ENCODE assay signal across 1 cellular context in the genomic region with DNA sequence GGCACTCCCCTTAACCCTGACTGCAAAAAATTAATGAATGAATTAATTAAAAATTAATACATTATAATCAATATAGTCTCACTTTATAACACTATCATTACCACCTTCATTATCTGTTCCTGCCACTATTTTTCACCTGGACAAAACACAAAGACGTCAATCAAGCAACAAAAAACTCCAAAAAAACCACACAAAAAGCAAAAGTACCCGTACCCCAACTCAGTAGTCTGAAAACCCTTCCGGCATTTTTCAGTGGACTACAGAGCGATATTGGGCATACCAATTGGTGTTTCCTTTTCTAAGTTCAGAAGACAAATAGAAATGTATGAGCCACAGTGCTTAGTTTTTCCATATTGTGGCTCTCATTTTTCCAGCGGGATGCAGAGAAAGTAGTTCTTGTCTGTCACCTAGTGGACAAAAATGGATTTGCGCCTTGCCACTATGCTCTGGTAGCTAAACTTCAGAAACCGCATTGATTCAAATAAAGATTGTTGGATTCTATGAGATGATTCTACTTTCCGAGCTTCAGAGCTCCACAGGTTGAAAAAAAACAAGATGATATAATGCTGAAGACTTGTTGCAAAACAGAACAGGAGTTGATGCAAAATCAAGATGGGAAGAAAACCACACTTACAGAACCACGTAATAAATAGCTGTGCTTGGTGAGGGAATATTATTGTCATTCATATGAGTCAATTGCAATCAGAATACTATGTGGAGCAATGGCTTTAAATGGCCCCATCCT.
TF ChIP-seq lines count a peak whose summit lies in the region.

No MANE protein-coding gene starts in this region.

TF ChIP-seq in GM23338, 12 proteins besides CTCF, POLR2A, EP300 and RAD21 (continued from another document):
- TF ChIP-seq, protein P1, sequence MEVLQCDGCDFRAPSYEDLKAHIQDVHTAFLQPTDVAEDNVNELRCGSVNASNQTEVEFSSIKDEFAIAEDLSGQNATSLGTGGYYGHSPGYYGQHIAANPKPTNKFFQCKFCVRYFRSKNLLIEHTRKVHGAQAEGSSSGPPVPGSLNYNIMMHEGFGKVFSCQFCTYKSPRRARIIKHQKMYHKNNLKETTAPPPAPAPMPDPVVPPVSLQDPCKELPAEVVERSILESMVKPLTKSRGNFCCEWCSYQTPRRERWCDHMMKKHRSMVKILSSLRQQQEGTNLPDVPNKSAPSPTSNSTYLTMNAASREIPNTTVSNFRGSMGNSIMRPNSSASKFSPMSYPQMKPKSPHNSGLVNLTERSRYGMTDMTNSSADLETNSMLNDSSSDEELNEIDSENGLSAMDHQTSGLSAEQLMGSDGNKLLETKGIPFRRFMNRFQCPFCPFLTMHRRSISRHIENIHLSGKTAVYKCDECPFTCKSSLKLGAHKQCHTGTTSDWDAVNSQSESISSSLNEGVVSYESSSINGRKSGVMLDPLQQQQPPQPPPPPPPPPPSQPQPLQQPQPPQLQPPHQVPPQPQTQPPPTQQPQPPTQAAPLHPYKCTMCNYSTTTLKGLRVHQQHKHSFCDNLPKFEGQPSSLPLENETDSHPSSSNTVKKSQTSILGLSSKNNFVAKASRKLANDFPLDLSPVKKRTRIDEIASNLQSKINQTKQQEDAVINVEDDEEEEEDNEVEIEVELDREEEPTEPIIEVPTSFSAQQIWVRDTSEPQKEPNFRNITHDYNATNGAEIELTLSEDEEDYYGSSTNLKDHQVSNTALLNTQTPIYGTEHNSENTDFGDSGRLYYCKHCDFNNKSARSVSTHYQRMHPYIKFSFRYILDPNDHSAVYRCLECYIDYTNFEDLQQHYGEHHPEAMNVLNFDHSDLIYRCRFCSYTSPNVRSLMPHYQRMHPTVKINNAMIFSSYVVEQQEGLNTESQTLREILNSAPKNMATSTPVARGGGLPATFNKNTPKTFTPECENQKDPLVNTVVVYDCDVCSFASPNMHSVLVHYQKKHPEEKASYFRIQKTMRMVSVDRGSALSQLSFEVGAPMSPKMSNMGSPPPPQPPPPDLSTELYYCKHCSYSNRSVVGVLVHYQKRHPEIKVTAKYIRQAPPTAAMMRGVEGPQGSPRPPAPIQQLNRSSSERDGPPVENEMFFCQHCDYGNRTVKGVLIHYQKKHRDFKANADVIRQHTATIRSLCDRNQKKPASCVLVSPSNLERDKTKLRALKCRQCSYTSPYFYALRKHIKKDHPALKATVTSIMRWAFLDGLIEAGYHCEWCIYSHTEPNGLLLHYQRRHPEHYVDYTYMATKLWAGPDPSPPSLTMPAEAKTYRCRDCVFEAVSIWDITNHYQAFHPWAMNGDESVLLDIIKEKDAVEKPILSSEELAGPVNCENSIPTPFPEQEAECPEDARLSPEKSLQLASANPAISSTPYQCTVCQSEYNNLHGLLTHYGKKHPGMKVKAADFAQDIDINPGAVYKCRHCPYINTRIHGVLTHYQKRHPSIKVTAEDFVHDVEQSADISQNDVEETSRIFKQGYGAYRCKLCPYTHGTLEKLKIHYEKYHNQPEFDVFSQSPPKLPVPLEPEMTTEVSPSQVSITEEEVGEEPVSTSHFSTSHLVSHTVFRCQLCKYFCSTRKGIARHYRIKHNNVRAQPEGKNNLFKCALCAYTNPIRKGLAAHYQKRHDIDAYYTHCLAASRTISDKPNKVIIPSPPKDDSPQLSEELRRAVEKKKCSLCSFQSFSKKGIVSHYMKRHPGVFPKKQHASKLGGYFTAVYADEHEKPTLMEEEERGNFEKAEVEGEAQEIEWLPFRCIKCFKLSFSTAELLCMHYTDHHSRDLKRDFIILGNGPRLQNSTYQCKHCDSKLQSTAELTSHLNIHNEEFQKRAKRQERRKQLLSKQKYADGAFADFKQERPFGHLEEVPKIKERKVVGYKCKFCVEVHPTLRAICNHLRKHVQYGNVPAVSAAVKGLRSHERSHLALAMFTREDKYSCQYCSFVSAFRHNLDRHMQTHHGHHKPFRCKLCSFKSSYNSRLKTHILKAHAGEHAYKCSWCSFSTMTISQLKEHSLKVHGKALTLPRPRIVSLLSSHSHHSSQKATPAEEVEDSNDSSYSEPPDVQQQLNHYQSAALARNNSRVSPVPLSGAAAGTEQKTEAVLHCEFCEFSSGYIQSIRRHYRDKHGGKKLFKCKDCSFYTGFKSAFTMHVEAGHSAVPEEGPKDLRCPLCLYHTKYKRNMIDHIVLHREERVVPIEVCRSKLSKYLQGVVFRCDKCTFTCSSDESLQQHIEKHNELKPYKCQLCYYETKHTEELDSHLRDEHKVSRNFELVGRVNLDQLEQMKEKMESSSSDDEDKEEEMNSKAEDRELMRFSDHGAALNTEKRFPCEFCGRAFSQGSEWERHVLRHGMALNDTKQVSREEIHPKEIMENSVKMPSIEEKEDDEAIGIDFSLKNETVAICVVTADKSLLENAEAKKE (CRISPR knock-in tag; IDR thresholded peaks at IDR 0.05): no peak
- TF ChIP-seq, protein P2, sequence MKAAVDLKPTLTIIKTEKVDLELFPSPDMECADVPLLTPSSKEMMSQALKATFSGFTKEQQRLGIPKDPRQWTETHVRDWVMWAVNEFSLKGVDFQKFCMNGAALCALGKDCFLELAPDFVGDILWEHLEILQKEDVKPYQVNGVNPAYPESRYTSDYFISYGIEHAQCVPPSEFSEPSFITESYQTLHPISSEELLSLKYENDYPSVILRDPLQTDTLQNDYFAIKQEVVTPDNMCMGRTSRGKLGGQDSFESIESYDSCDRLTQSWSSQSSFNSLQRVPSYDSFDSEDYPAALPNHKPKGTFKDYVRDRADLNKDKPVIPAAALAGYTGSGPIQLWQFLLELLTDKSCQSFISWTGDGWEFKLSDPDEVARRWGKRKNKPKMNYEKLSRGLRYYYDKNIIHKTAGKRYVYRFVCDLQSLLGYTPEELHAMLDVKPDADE (IDR thresholded peaks at IDR 0.05): no peak
- TF ChIP-seq, protein P3, sequence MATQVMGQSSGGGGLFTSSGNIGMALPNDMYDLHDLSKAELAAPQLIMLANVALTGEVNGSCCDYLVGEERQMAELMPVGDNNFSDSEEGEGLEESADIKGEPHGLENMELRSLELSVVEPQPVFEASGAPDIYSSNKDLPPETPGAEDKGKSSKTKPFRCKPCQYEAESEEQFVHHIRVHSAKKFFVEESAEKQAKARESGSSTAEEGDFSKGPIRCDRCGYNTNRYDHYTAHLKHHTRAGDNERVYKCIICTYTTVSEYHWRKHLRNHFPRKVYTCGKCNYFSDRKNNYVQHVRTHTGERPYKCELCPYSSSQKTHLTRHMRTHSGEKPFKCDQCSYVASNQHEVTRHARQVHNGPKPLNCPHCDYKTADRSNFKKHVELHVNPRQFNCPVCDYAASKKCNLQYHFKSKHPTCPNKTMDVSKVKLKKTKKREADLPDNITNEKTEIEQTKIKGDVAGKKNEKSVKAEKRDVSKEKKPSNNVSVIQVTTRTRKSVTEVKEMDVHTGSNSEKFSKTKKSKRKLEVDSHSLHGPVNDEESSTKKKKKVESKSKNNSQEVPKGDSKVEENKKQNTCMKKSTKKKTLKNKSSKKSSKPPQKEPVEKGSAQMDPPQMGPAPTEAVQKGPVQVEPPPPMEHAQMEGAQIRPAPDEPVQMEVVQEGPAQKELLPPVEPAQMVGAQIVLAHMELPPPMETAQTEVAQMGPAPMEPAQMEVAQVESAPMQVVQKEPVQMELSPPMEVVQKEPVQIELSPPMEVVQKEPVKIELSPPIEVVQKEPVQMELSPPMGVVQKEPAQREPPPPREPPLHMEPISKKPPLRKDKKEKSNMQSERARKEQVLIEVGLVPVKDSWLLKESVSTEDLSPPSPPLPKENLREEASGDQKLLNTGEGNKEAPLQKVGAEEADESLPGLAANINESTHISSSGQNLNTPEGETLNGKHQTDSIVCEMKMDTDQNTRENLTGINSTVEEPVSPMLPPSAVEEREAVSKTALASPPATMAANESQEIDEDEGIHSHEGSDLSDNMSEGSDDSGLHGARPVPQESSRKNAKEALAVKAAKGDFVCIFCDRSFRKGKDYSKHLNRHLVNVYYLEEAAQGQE (IDR thresholded peaks at IDR 0.05; ENCODE audit: unreplicated experiment): no peak
- TF ChIP-seq ZNF331 (CRISPR knock-in tag; IDR thresholded peaks at IDR 0.05; ENCODE audit: low read depth) (no peak), NANOG (IDR thresholded peaks at IDR 0.05; ENCODE audit: borderline replicate concordance) (no peak), EZH2 (IDR thresholded peaks at IDR 0.05; ENCODE audit: low read depth, unreplicated experiment) (no peak)
